In genomic region chr13:47545630-47546029, GRCh38 we compare ENCODE assay signal across 18 cellular contexts.
DNase-seq lines count a peak whose midpoint lies in the region; ATAC-seq and TF ChIP-seq lines count a peak whose summit lies in the region.
"Had no signal": no experiment of that assay in that cellular context is flagged by ENCODE, and none has a peak within 500 bp of the region (broad histone marks: within the 10 kb centered on the region; RNA-seq: fewer than 3 reads in every experiment).

No MANE protein-coding gene starts in this region.

- H3K4me3 Mint-ChIP-seq in HFFc6 (no peak overlapping the region), nephron (no peak overlapping the region), Calu3 (ENCODE audit: low read depth, unreplicated experiment) (no peak overlapping the region)
- H3K4me3 Mint-ChIP-seq: CD14-positive monocyte had no signal

- H3K4me1 ChIP-seq in left ventricle myocardium inferior = peaks cover 13% of the 10 kb centered on the region
- H3K4me1 ChIP-seq: A549 had no signal

- H3K27me3 ChIP-seq in left ventricle myocardium inferior (ENCODE audit: low read depth) = no peaks in the 10 kb centered on the region

- no peaks in the 10 kb centered on the region for H3K9me3 ChIP-seq in left ventricle myocardium inferior (replicated peaks)
- H3K9me3 ChIP-seq: A549 had no signal

- DNase-seq in AG20443 (ENCODE audit: low spot score) = peak; percentile 57
- DNase-seq in HFFc6 = peak; percentile 1
- DNase-seq in left ventricle myocardium inferior = no peak
- no peak for DNase-seq in Calu3
- no peak for DNase-seq in left colon
- no peak for DNase-seq in ureter (ENCODE audit: low spot score)
- DNase-seq: AML-193, DMS153, KBM-7, NCI-H1436 treated with DMSO at 0.1 percent for 48 hours, NCI-H2081 treated with DMSO at 0.1 percent for 48 hours, NCI-H510A, NCI-H774, PC-9 had no signal

- no peak overlapping the region for H3K4me3 ChIP-seq in left ventricle myocardium inferior
- H3K4me3 ChIP-seq: A549, PC-9 had no signal

- TF ChIP-seq CTCF in HFFc6 (IDR thresholded peaks at IDR 0.05) (no peak), left ventricle myocardium inferior (IDR thresholded peaks at IDR 0.05; ENCODE audit: borderline replicate concordance) (no peak), nephron (IDR thresholded peaks at IDR 0.05; ENCODE audit: unreplicated experiment in 3 of 3) (no peak), Calu3 (IDR thresholded peaks at IDR 0.05; ENCODE audit: unreplicated experiment) (no peak)

- CTCF ChIA-PET in Calu3 (lab: Charles Lee) = no interaction called here

- no peak overlapping the region for H3K27ac Mint-ChIP-seq in HFFc6
- peak overlapping the region; percentile 57 to 83 (median 62) for H3K27ac Mint-ChIP-seq in nephron
- no peak overlapping the region for H3K27ac Mint-ChIP-seq in Calu3 (ENCODE audit: unreplicated experiment)
- H3K27ac Mint-ChIP-seq: CD14-positive monocyte had no signal

- BruUV-seq in Calu3 (replicated peaks; lab: Mats Ljungman, UMichigan) = no TSS peak

- intact Hi-C loops in left ventricle myocardium inferior (cut with micrococcal nuclease) = no loop called here
- intact Hi-C loops in Calu3 (cut with micrococcal nuclease; ENCODE audit: unreplicated experiment) = no loop called here
- intact Hi-C loops in left colon (cut with DNase I, micrococcal nuclease) = no loop called here

- H3K36me3 Mint-ChIP-seq in HFFc6 (ENCODE audit: low read depth) (no peaks in the 10 kb centered on the region), nephron (ENCODE audit: low read depth) (no peaks in the 10 kb centered on the region), Calu3 (ENCODE audit: insufficient read depth, unreplicated experiment) (no peaks in the 10 kb centered on the region)
- H3K36me3 Mint-ChIP-seq: CD14-positive monocyte had no signal

- ATAC-seq in left colon (no peak), GM21723 (IDR thresholded peaks at IDR 0.05; ENCODE audit: unreplicated experiment) (no peak)
- ATAC-seq: A549 had no signal

- no peaks in the 10 kb centered on the region for H3K36me3 ChIP-seq in left ventricle myocardium inferior

- H3K9me3 Mint-ChIP-seq in HFFc6 = no peaks in the 10 kb centered on the region
- no peaks in the 10 kb centered on the region for H3K9me3 Mint-ChIP-seq in nephron
- H3K9me3 Mint-ChIP-seq in Calu3 (ENCODE audit: low read depth, unreplicated experiment) = no peaks in the 10 kb centered on the region

- H3K27me3 Mint-ChIP-seq in HFFc6 (ENCODE audit: insufficient read depth) (peaks cover 10% of the 10 kb centered on the region; the same call in 1 of the 2 replicates), nephron (ENCODE audit: low read depth) (no peaks in the 10 kb centered on the region), Calu3 (ENCODE audit: unreplicated experiment) (no peaks in the 10 kb centered on the region)

- H3K4me1 Mint-ChIP-seq in HFFc6 (ENCODE audit: low read depth) (no peaks in the 10 kb centered on the region), nephron (peaks cover 30% of the 10 kb centered on the region), Calu3 (ENCODE audit: low read depth, unreplicated experiment) (no peaks in the 10 kb centered on the region)
- H3K4me1 Mint-ChIP-seq: CD14-positive monocyte had no signal

- H3K27ac ChIP-seq in left ventricle myocardium inferior (replicated peaks) = peak overlapping the region; percentile 75
- H3K27ac ChIP-seq: A549, PC-9 had no signal

Comparison
In these comparisons a context has a peak if more than half of its experiments do, and no peak if none do; other contexts are left out.
1. DNase-seq: peak in AG20443 (single experiment) and HFFc6 (single experiment); none in left ventricle myocardium inferior (single experiment), Calu3 (single experiment), left colon (0 of 2) and ureter (single experiment).
2. H3K27ac Mint-ChIP-seq: peak in nephron (3 of 3); none in HFFc6 (single experiment) and Calu3 (single experiment).